ENCODE assay signal across 20 cellular contexts in the genomic region with DNA sequence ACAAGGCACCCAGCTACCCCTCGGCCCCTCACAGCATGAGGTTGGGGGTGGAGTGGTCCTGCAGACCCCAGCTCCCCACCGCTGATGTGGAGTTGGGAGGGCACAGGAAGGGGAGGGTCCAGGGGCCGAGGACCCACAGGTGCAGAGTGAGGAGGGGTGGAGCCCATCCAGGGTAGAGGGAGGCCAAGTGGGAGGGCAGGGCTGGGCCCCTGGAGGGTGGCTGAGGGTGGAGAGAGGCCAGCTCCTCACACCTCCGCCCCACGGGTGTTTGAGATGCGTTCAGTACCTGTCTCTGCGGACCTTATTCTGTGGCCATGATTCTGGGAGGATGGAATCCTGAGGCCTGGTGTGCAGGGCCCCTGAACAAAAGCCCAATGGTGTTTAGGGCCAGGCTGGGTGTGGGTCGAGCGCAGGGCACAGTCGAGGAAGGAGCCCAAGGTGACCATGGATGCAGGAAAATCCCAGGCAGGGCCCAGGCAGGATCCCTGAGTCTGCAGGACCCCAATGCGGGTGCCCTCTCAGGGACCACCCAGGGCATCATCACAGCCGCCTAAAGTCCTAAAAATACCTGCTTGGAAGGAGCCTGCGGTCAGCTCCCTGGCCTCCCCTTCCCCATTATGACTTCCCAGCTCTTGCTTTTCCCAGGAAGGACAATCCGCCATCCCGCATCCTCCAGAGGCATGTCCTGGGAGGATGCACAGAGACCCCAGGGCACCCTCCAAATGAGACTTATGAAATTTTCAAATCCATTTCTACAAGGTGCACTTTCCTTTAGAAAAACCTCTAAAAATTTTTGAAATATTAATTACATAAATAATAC.
"Had no signal": no experiment of that assay in that cellular context is flagged by ENCODE, and none has a peak within 500 bp of the region (broad histone marks: within the 10 kb centered on the region; RNA-seq: fewer than 3 reads in every experiment).

No MANE protein-coding gene starts in this region.

- H3K36me3 ChIP-seq: heart left ventricle, prostate gland, spleen, stomach, thoracic aorta had no signal

- H3K79me2 ChIP-seq: parathyroid adenoma had no signal

- H3K27ac ChIP-seq: foreskin keratinocyte, heart left ventricle, parathyroid adenoma, prostate gland, spleen, stomach, thoracic aorta had no signal

- H3K4me1 ChIP-seq: foreskin keratinocyte, heart left ventricle, parathyroid adenoma, prostate gland, spleen, stomach had no signal

- H3K27me3 ChIP-seq: foreskin keratinocyte, heart left ventricle had no signal

- H3K9ac ChIP-seq: parathyroid adenoma had no signal

- H3K9me3 ChIP-seq: prostate gland, stomach, thoracic aorta had no signal

- H2AFZ ChIP-seq: parathyroid adenoma had no signal

- H3K4me3 ChIP-seq: heart left ventricle, prostate gland, spleen, stomach, thoracic aorta had no signal

- DNase-seq: cerebellar nuclear complex; dermis blood vessel endothelial cell; erythroblast; foreskin keratinocyte; heart left ventricle; hippocampal formation; kidney glomerular epithelial cell; mammary epithelial cell; natural killer cell; occipital lobe; spleen; stimulated activated CD4-positive, alpha-beta T cell treated with anti-CD3 and anti-CD28 coated beads, Interleukin-15, amount 100 ng/mL, for 24 hours; stimulated activated CD4-positive, alpha-beta T cell treated with anti-CD3 and anti-CD28 coated beads, Interleukin-1b, Interleukin-23, amount 100 ng/mL, for 48 hours; stimulated activated CD4-positive, alpha-beta T cell treated with anti-CD3 and anti-CD28 coated beads, Interleukin-4, amount 100 ng/mL, for 24 hours; stomach; substantia nigra; trophoblast cell had no signal
